Comparison of ENCODE assay signal across 14 cellular contexts in the genomic region with DNA sequence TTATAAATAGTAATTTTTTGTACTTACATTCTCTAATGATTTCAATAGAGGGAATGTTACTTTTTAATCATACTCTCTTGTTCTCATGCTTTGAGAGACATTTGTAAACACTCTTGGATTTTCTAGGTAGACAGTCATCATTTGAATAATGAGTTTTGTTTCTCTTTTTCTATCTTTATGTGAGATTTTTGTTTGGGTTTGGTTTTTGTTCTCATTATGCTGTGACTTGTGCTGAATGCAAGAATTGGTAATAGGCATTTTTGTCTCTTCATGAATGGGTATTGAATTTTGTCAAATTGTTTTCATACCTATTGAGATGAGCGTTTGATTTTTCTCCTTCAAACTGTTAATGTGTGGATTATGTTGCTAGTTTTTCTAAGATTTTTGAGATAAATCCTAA. TPM values are rescaled to one million over a fixed set of nuclear protein-coding genes. Genes with fewer than 3 reads are reported as not detected.
DNase-seq lines count a peak whose midpoint lies in the region; ATAC-seq and TF ChIP-seq lines count a peak whose summit lies in the region.
"Had no signal": no experiment of that assay in that cellular context is flagged by ENCODE, and none has a peak within 500 bp of the region (broad histone marks: within the 10 kb centered on the region; RNA-seq: fewer than 3 reads in every experiment).

No MANE protein-coding gene starts in this region.

- no peaks in the 10 kb centered on the region for H4K20me1 ChIP-seq in Karpas-422 (ENCODE audit: insufficient read depth, low read depth, low read length)

- peak overlapping the region; percentile 0 to 41 for H3K4me3 Mint-ChIP-seq in activated T-cell treated with anti-CD3 and anti-CD28 coated beads, Interleukin-2, amount 50 U/mL, for 72 hours
- H3K4me3 Mint-ChIP-seq in stimulated activated memory B cell treated with anti-CD40 and anti-IgM and Interleukin-4, amounts not matched to agents 10 μg/mL and 1 μg/mL and 100 μg/mL, for 72 hours: peak overlapping the region; percentile 10
- H3K4me3 Mint-ChIP-seq: type B pancreatic cell had no signal

- H3K9ac ChIP-seq in Karpas-422 (ENCODE audit: low read length): no peak overlapping the region

- intact Hi-C loops in ascending aorta (cut with DNase I): no loop called here

- H3K4me3 ChIP-seq in Karpas-422 (ENCODE audit: low read length): no peak overlapping the region
- H3K4me3 ChIP-seq in ascending aorta: no peak overlapping the region
- H3K4me3 ChIP-seq: skin epidermis had no signal

- no peaks in the 10 kb centered on the region for H3K9me2 ChIP-seq in Karpas-422 (replicated peaks; ENCODE audit: insufficient read depth, low read length)

- H2AFZ ChIP-seq in Karpas-422 (ENCODE audit: low read length): no peak overlapping the region

- H3K27me3 ChIP-seq in Karpas-422 (ENCODE audit: low read length) (no peaks in the 10 kb centered on the region), ascending aorta (no peaks in the 10 kb centered on the region)

- H3K36me3 Mint-ChIP-seq in activated T-cell treated with anti-CD3 and anti-CD28 coated beads, Interleukin-2, amount 50 U/mL, for 72 hours (ENCODE audit: insufficient read depth in 2 of 2): peaks cover 16 to 20% of the 10 kb centered on the region in 2 donors
- H3K36me3 Mint-ChIP-seq in stimulated activated memory B cell treated with anti-CD40 and anti-IgM and Interleukin-4, amounts not matched to agents 10 μg/mL and 1 μg/mL and 100 μg/mL, for 72 hours: peaks cover 40% of the 10 kb centered on the region

- no peak for TF ChIP-seq CTCF in ascending aorta (IDR thresholded peaks at IDR 0.05)

- no peaks in the 10 kb centered on the region for H3K27me3 Mint-ChIP-seq in activated T-cell treated with anti-CD3 and anti-CD28 coated beads, Interleukin-2, amount 50 U/mL, for 72 hours (ENCODE audit: low read depth)
- H3K27me3 Mint-ChIP-seq in stimulated activated memory B cell treated with anti-CD40 and anti-IgM and Interleukin-4, amounts not matched to agents 10 μg/mL and 1 μg/mL and 100 μg/mL, for 72 hours: no peaks in the 10 kb centered on the region
- H3K27me3 Mint-ChIP-seq: type B pancreatic cell had no signal

- peaks cover 25% of the 10 kb centered on the region for H3K79me2 ChIP-seq in Karpas-422 (ENCODE audit: low read length)

- H3K9me3 Mint-ChIP-seq in activated T-cell treated with anti-CD3 and anti-CD28 coated beads, Interleukin-2, amount 50 U/mL, for 72 hours: no peaks in the 10 kb centered on the region
- H3K9me3 Mint-ChIP-seq in stimulated activated memory B cell treated with anti-CD40 and anti-IgM and Interleukin-4, amounts not matched to agents 10 μg/mL and 1 μg/mL and 100 μg/mL, for 72 hours: no peaks in the 10 kb centered on the region
- H3K9me3 Mint-ChIP-seq: type B pancreatic cell had no signal

- peaks cover 100% of the 10 kb centered on the region for H3K4me1 Mint-ChIP-seq in activated T-cell treated with anti-CD3 and anti-CD28 coated beads, Interleukin-2, amount 50 U/mL, for 72 hours (ENCODE audit: low read depth)
- peaks cover 93% of the 10 kb centered on the region for H3K4me1 Mint-ChIP-seq in stimulated activated memory B cell treated with anti-CD40 and anti-IgM and Interleukin-4, amounts not matched to agents 10 μg/mL and 1 μg/mL and 100 μg/mL, for 72 hours

- DNase-seq in activated T-cell treated with anti-CD3 and anti-CD28 coated beads, Interleukin-2, amount 50 U/mL, for 72 hours: no peak
- no peak for DNase-seq in activated T-cell treated with anti-CD3 and anti-CD28 coated beads, Interleukin-2, amount 50 U/mL, for 1 hour
- no peak for DNase-seq in Karpas-422
- no peak for DNase-seq in DMS79 (lab: John Stamatoyannopoulos, UW)
- DNase-seq in NCI-H1436 (lab: John Stamatoyannopoulos, UW): no peak
- DNase-seq in ascending aorta (ENCODE audit: low spot score in 2 of 2): no peak
- DNase-seq: ACHN, left ventricle myocardium superior, NCI-H1436 treated with DMSO at 0.1 percent for 48 hours, SHP77 had no signal

- no peak overlapping the region for H3K27ac ChIP-seq in Karpas-422 (ENCODE audit: low read length)
- H3K27ac ChIP-seq in ascending aorta: no peak overlapping the region

- H3K4me2 ChIP-seq in Karpas-422 (ENCODE audit: low read depth, low read length, poor library complexity, severe bottlenecking): peak overlapping the region; percentile 13

- ATAC-seq in activated T-cell treated with anti-CD3 and anti-CD28 coated beads, Interleukin-2, amount 50 U/mL, for 72 hours (replicated peaks in 1 of 2): no peak
- peak; percentile 47 for ATAC-seq in GM21717 (IDR thresholded peaks at IDR 0.05; ENCODE audit: unreplicated experiment)
- ATAC-seq in stimulated activated memory B cell treated with anti-CD40 and anti-IgM and Interleukin-4, amounts not matched to agents 10 μg/mL and 1 μg/mL and 100 μg/mL, for 72 hours: no peak

- H3K4me1 ChIP-seq in Karpas-422 (ENCODE audit: low read length) (peaks cover 40% of the 10 kb centered on the region), ascending aorta (no peaks in the 10 kb centered on the region)

- H3K36me3 ChIP-seq in Karpas-422 (ENCODE audit: insufficient read depth, low read length) (peaks cover 3% of the 10 kb centered on the region; the same call in 1 of the 2 replicates), ascending aorta (peaks cover 0 to 21% of the 10 kb centered on the region in 2 donors)

- peak overlapping the region; percentile 13 for H3K27ac Mint-ChIP-seq in activated T-cell treated with anti-CD3 and anti-CD28 coated beads, Interleukin-2, amount 50 U/mL, for 72 hours
- H3K27ac Mint-ChIP-seq in stimulated activated memory B cell treated with anti-CD40 and anti-IgM and Interleukin-4, amounts not matched to agents 10 μg/mL and 1 μg/mL and 100 μg/mL, for 72 hours: peak overlapping the region; percentile 61
- H3K27ac Mint-ChIP-seq: type B pancreatic cell had no signal

- no peaks in the 10 kb centered on the region for H3K9me3 ChIP-seq in Karpas-422 (ENCODE audit: low read length)
- no peaks in the 10 kb centered on the region for H3K9me3 ChIP-seq in ascending aorta

RNA-seq across cellular contexts. Expression of a gene that starts 56.8 kb away (rescaled TPM):
- 10 to 100 TPM; 32.8 to 57.5 TPM for total RNA-seq in activated T-cell treated with anti-CD3 and anti-CD28 coated beads, Interleukin-2, amount 50 U/mL, for 72 hours
- 0.11 TPM in 1 of 2 replicates, not detected in the other for total RNA-seq in Karpas-422 (2014; rRNA removed; shearing (Covaris generic); ENCODE audit: low replicate concordance)
- 1.1 TPM for total RNA-seq in ascending aorta

Comparison
In these comparisons a context has a peak if more than half of its experiments do, and no peak if none do; other contexts are left out.
1. RNA of a gene that starts 56.8 kb away (total RNA-seq): 32.8 to 57.5 TPM in activated T-cell treated with anti-CD3 and anti-CD28 coated beads, Interleukin-2, amount 50 U/mL, for 72 hours; 1.1 TPM in ascending aorta (single experiment) and 0.11 TPM in Karpas-422; every median in the first group is over 10 times any median in the second.